In genomic region chr1:2845874-2846273, GRCh38 we compare ENCODE assay signal across 1 cellular context.
TF ChIP-seq lines count a peak whose summit lies in the region.

No MANE protein-coding gene starts in this region.

TF ChIP-seq in K562, 482 proteins besides CTCF, POLR2A, EP300 and RAD21:
- TF ChIP-seq KDM1A (IDR thresholded peaks at IDR 0.05) (no peak), SPI1 (IDR thresholded peaks at IDR 0.05; ENCODE audit: borderline replicate concordance, low read depth, low read length) (peak; percentile 67; the same call in 1 of the 2 replicates)
